Comparison of ENCODE assay signal across 10 cellular contexts in the genomic region with DNA sequence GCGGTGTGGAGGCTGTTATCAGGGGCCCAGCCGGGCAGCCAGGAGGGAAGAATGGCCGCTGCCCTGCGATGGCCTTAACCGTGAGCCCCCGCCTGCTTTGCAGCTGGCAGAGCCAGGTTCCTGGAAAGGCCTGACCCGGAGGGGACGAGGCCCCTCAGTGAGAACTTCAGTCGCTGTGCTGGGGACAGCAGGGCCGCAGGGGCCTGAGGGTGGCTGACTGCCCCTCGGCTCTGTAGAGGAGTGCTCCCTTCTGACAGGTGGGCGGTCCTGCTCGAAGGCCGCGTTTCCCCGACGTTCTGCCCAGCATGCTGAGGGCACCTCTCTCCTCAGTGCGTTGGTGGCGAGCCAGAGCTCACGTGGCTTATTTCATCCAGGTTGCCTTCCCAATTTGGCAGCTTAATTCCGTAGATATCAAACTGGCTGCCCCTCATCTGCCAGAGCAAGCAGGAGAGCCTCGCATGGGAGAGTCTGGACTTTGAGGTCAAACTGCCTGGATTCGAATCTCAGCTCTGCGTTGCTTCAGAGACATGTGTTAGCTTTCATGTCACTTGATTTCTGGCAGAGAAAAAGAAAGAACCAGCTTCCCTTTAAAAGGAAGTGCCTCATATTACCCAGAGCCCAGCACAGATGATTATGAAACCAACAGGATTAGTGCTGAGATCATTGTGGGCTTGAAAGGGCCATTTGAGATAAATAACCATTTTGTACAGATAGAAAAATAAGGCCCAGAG.
DNase-seq lines count a peak whose midpoint lies in the region; ATAC-seq and TF ChIP-seq lines count a peak whose summit lies in the region.
"Had no signal": no experiment of that assay in that cellular context is flagged by ENCODE, and none has a peak within 500 bp of the region (broad histone marks: within the 10 kb centered on the region; RNA-seq: fewer than 3 reads in every experiment).

No MANE protein-coding gene starts in this region.

- H3K23ac ChIP-seq in mesenchymal stem cell (ENCODE audit: low read length in 2 of 2) = no peak overlapping the region

- ATAC-seq in upper lobe of left lung (ENCODE audit: low FRiP score in 2 of 2) = peak; percentile 28 to 72

- no peak for TF ChIP-seq CTCF in upper lobe of left lung (IDR thresholded peaks at IDR 0.05)

- no peak for TF ChIP-seq EP300 in upper lobe of left lung (IDR thresholded peaks at IDR 0.05)

- H3K4me3 ChIP-seq in mesenchymal stem cell (ENCODE audit: insufficient read depth in 1 of 2, low read depth in 1 of 2, low read length in 2 of 2) (no peak overlapping the region), upper lobe of left lung (peak overlapping the region in 2 of 4 donors; percentile 7 to 9)
- H3K4me3 ChIP-seq: A549, ovary had no signal

- peak overlapping the region; percentile 6 for H3K9ac ChIP-seq in mesenchymal stem cell (ENCODE audit: low read length)

- H2BK15ac ChIP-seq in mesenchymal stem cell (ENCODE audit: low read depth, poor library complexity, severe bottlenecking) = no peak overlapping the region

- H3K4me1 ChIP-seq in mesenchymal stem cell (ENCODE audit: control insufficient read depth, insufficient read depth, low read depth, low read length) (peaks cover 7% of the 10 kb centered on the region), upper lobe of left lung (peaks cover 3 to 14% (median 12%) of the 10 kb centered on the region in 4 donors)
- H3K4me1 ChIP-seq: A549 had no signal

- H2AK5ac ChIP-seq in mesenchymal stem cell (ENCODE audit: low read length, severe bottlenecking) = no peak overlapping the region

- no peak overlapping the region for H2BK120ac ChIP-seq in mesenchymal stem cell (ENCODE audit: low read depth, low read length)

- 93% methylated on average over 24 of the region's 24 CpGs for WGBS in mesenchymal stem cell
- WGBS in upper lobe of left lung, 2 donors = 84 to 86% methylated on average over 16 to 23 of the region's 24 CpGs

- H3K79me1 ChIP-seq in mesenchymal stem cell (replicated peaks; ENCODE audit: low read length, poor library complexity, severe bottlenecking) = peaks cover 17% of the 10 kb centered on the region

- peak overlapping the region; percentile 63 for H4K91ac ChIP-seq in mesenchymal stem cell (ENCODE audit: low read length)

- no peak overlapping the region for H2BK5ac ChIP-seq in mesenchymal stem cell (ENCODE audit: low read depth, low read length, poor library complexity, severe bottlenecking)

- no peak overlapping the region for H3K27ac ChIP-seq in mesenchymal stem cell (ENCODE audit: low read length, poor library complexity, severe bottlenecking)
- H3K27ac ChIP-seq in upper lobe of left lung = peak overlapping the region; percentile 79 to 86 (median 82)
- H3K27ac ChIP-seq: A549, ovary had no signal

- peak; percentile 53 for DNase-seq in NCI-H82 (lab: John Stamatoyannopoulos, UW)
- no peak for DNase-seq in NCI-H82 treated with DMSO at 0.1 percent for 48 hours (lab: John Stamatoyannopoulos, UW; ENCODE audit: unreplicated experiment)
- peak; percentile 46 for DNase-seq in cerebellar cortex (ENCODE audit: low spot score)
- peak; percentile 80 for DNase-seq in mesenchymal stem cell
- peak in 1 of 2 donors; percentile 67 for DNase-seq in upper lobe of left lung
- no peak for DNase-seq in stimulated activated naive CD4-positive, alpha-beta T cell (lab: John Stamatoyannopoulos, UW)
- no peak for DNase-seq in T-helper 2 cell
- DNase-seq in middle frontal gyrus (ENCODE audit: extremely low spot score, low spot score) = no peak
- DNase-seq: ovary had no signal

- peak overlapping the region; percentile 40 to 59 for H2BK12ac ChIP-seq in mesenchymal stem cell (ENCODE audit: low read length in 2 of 2)

- peak overlapping the region in 1 of 2 experiments; percentile 22 for H3K4ac ChIP-seq in mesenchymal stem cell (ENCODE audit: low read depth in 1 of 2, low read length in 2 of 2)

- H3K14ac ChIP-seq in mesenchymal stem cell (ENCODE audit: low read length in 2 of 2) = peak overlapping the region in 1 of 2 experiments; percentile 13

- H2AFZ ChIP-seq in mesenchymal stem cell (ENCODE audit: low read depth, low read length) = no peak overlapping the region

- peak overlapping the region in 1 of 2 experiments; percentile 44 for H3K18ac ChIP-seq in mesenchymal stem cell (ENCODE audit: low read depth in 1 of 2, low read length in 2 of 2)

- no peak for TF ChIP-seq POLR2A in upper lobe of left lung (IDR thresholded peaks at IDR 0.05)

- H4K8ac ChIP-seq in mesenchymal stem cell (ENCODE audit: low read length) = peak overlapping the region; percentile 66

- no peaks in the 10 kb centered on the region for H3K9me3 ChIP-seq in mesenchymal stem cell (ENCODE audit: control insufficient read depth, low read length)
- H3K9me3 ChIP-seq in upper lobe of left lung = no peaks in the 10 kb centered on the region
- H3K9me3 ChIP-seq: A549, ovary had no signal

- H3K4me2 ChIP-seq in mesenchymal stem cell (ENCODE audit: low read length, poor library complexity, severe bottlenecking) = no peak overlapping the region
- H3K4me2 ChIP-seq: A549 had no signal

- H3K27me3 ChIP-seq in mesenchymal stem cell (ENCODE audit: control insufficient read depth in 1 of 2, insufficient read depth in 1 of 2, low read length in 2 of 2) = no peaks in the 10 kb centered on the region
- no peaks in the 10 kb centered on the region for H3K27me3 ChIP-seq in upper lobe of left lung
- H3K27me3 ChIP-seq: ovary had no signal

- peaks cover 41 to 45% of the 10 kb centered on the region in 2 experiments for H3K36me3 ChIP-seq in mesenchymal stem cell (ENCODE audit: control insufficient read depth in 1 of 2, insufficient read depth in 2 of 2, low read depth in 1 of 2, low read length in 2 of 2)
- H3K36me3 ChIP-seq in upper lobe of left lung = peaks cover 0 to 33% (median 19%) of the 10 kb centered on the region in 4 donors
- H3K36me3 ChIP-seq: ovary had no signal

Comparison
In these comparisons a context has a peak if more than half of its experiments do, and no peak if none do; other contexts are left out.
1. DNase-seq: peak in NCI-H82 (single experiment), cerebellar cortex (single experiment) and mesenchymal stem cell (single experiment); none in NCI-H82 treated with DMSO at 0.1 percent for 48 hours (single experiment), stimulated activated naive CD4-positive, alpha-beta T cell (0 of 6), T-helper 2 cell (0 of 5) and middle frontal gyrus (single experiment).